20 cellular contexts compared by ENCODE assay signal in genomic region chr1:121418369-121419049, GRCh38.
DNase-seq lines count a peak whose midpoint lies in the region; ATAC-seq and TF ChIP-seq lines count a peak whose summit lies in the region.
"Had no signal": no experiment of that assay in that cellular context is flagged by ENCODE, and none has a peak within 500 bp of the region (broad histone marks: within the 10 kb centered on the region; RNA-seq: fewer than 3 reads in every experiment).

No MANE protein-coding gene starts in this region.

- H3K36me3 ChIP-seq in iPS-15b (ENCODE audit: control insufficient read depth, insufficient read depth, low read length), result no peaks in the 10 kb centered on the region

- no peaks in the 10 kb centered on the region for H3K4me1 ChIP-seq in iPS-15b (ENCODE audit: control insufficient read depth, insufficient read depth, low read length)

- no peak for TF ChIP-seq CTCF in WTC11 (IDR thresholded peaks at IDR 0.05)

- POLR2A ChIA-PET in WTC11 (lab: Charles Lee), result no interaction called here

- H3K9ac ChIP-seq in iPS-15b (ENCODE audit: low read depth, low read length), result no peak overlapping the region

- H3K27me3 Mint-ChIP-seq in stimulated activated naive CD8-positive, alpha-beta T cell treated with anti-CD3 and anti-CD28 coated beads, Interleukin-15, amount 100 ng/mL, for 72 hours, result peaks cover 34% of the 10 kb centered on the region
- no peaks in the 10 kb centered on the region for H3K27me3 Mint-ChIP-seq in WTC11 (ENCODE audit: low read depth)

- peak overlapping the region; percentile 12 to 31 for H3K27ac Mint-ChIP-seq in stimulated activated naive CD8-positive, alpha-beta T cell treated with anti-CD3 and anti-CD28 coated beads, Interleukin-15, amount 100 ng/mL, for 72 hours
- peak overlapping the region; percentile 78 for H3K27ac Mint-ChIP-seq in WTC11
- H3K27ac Mint-ChIP-seq: activated CD4-positive, alpha-beta T cell treated with anti-CD3 and anti-CD28 coated beads, Interleukin-2, amount 10 ng/mL, durations not matched to agents 7 days and 5 days; CD4-positive, alpha-beta T cell; immature natural killer cell; memory B cell; nephron; stimulated activated naive CD8-positive, alpha-beta T cell treated with anti-CD3 and anti-CD28 coated beads, Interleukin-15, Interleukin-2, amounts not matched to agents 100 ng/mL and 50 ng/mL, for 24 hours had no signal

- H3K36me3 Mint-ChIP-seq in WTC11, result no peaks in the 10 kb centered on the region
- H3K36me3 Mint-ChIP-seq: immature natural killer cell had no signal

- no peaks in the 10 kb centered on the region for H3K4me1 Mint-ChIP-seq in stimulated activated naive CD8-positive, alpha-beta T cell treated with anti-CD3 and anti-CD28 coated beads, Interleukin-15, amount 100 ng/mL, for 72 hours
- peaks cover 32% of the 10 kb centered on the region for H3K4me1 Mint-ChIP-seq in WTC11
- H3K4me1 Mint-ChIP-seq: immature natural killer cell had no signal

- H3K4me3 ChIP-seq in iPS-15b (ENCODE audit: low read depth, low read length), result peak overlapping the region; percentile 37

- ATAC-seq in stimulated activated naive CD8-positive, alpha-beta T cell treated with anti-CD3 and anti-CD28 coated beads, Interleukin-15, amount 100 ng/mL, for 72 hours, result no peak
- ATAC-seq in stimulated activated naive CD8-positive, alpha-beta T cell treated with anti-CD3 and anti-CD28 coated beads, Interleukin-15, Interleukin-2, amounts not matched to agents 100 U/mL and 50 U/mL, for 24 hours, result no peak
- peak; percentile 44 for ATAC-seq in WTC11

- CTCF ChIA-PET in WTC11 (lab: Charles Lee), result no interaction called here

- no peaks in the 10 kb centered on the region for H3K27me3 ChIP-seq in iPS-15b (ENCODE audit: control insufficient read depth, insufficient read depth, low read length)

- H3K4me3 Mint-ChIP-seq in stimulated activated naive CD8-positive, alpha-beta T cell treated with anti-CD3 and anti-CD28 coated beads, Interleukin-15, amount 100 ng/mL, for 72 hours, result no peak overlapping the region
- peak overlapping the region; percentile 74 for H3K4me3 Mint-ChIP-seq in WTC11
- H3K4me3 Mint-ChIP-seq: activated CD4-positive, alpha-beta T cell treated with anti-CD3 and anti-CD28 coated beads, Interleukin-2, amount 10 ng/mL, durations not matched to agents 7 days and 5 days; CD4-positive, alpha-beta T cell; immature natural killer cell; memory B cell; nephron; stimulated activated naive CD8-positive, alpha-beta T cell treated with anti-CD3 and anti-CD28 coated beads, Interleukin-15, Interleukin-2, amounts not matched to agents 100 ng/mL and 50 ng/mL, for 24 hours had no signal

- DNase-seq in stimulated activated naive CD8-positive, alpha-beta T cell treated with anti-CD3 and anti-CD28 coated beads, Interleukin-15, amount 100 ng/mL, for 72 hours, result no peak
- DNase-seq in stimulated activated naive CD8-positive, alpha-beta T cell treated with anti-CD3 and anti-CD28 coated beads, Interleukin-15, Interleukin-2, amounts not matched to agents 100 U/mL and 50 U/mL, for 24 hours, result no peak
- peak; percentile 46 for DNase-seq in WTC11 (ENCODE audit: low spot score)
- no peak for DNase-seq in NCI-H1092 treated with DMSO at 0.1 percent for 48 hours (lab: John Stamatoyannopoulos, UW)
- no peak for DNase-seq in stimulated activated CD4-positive, alpha-beta T cell treated with anti-CD3 and anti-CD28 coated beads, Interleukin-12 subunit alpha, Interleukin-12 subunit beta, amount 100 ng/mL, for 4 hours
- DNase-seq in DMS53 (lab: John Stamatoyannopoulos, UW), result no peak
- no peak for DNase-seq in dermis blood vessel endothelial cell
- DNase-seq: ACHN; activated CD4-positive, alpha-beta T cell treated with anti-CD3 and anti-CD28 coated beads, Interleukin-2, amount 10 ng/mL, durations not matched to agents 7 days and 5 days; anterior cingulate cortex; CD4-positive, alpha-beta T cell; DND-41; immature natural killer cell; NCI-H1694; NCI-H446 treated with DMSO at 0.1 percent for 48 hours; SIG-M5 had no signal

- no peaks in the 10 kb centered on the region for H3K9me3 ChIP-seq in iPS-15b (ENCODE audit: control insufficient read depth, insufficient read depth, low read length)

- H3K9me3 Mint-ChIP-seq in stimulated activated naive CD8-positive, alpha-beta T cell treated with anti-CD3 and anti-CD28 coated beads, Interleukin-15, amount 100 ng/mL, for 72 hours, result no peaks in the 10 kb centered on the region
- no peaks in the 10 kb centered on the region for H3K9me3 Mint-ChIP-seq in WTC11
- H3K9me3 Mint-ChIP-seq: activated CD4-positive, alpha-beta T cell treated with anti-CD3 and anti-CD28 coated beads, Interleukin-2, amount 10 ng/mL, durations not matched to agents 7 days and 5 days; CD4-positive, alpha-beta T cell; nephron; stimulated activated naive CD8-positive, alpha-beta T cell treated with anti-CD3 and anti-CD28 coated beads, Interleukin-15, Interleukin-2, amounts not matched to agents 100 ng/mL and 50 ng/mL, for 24 hours had no signal

TF ChIP-seq in WTC11, 78 proteins besides CTCF, POLR2A, EP300 and RAD21:
- TF ChIP-seq, protein P1, sequence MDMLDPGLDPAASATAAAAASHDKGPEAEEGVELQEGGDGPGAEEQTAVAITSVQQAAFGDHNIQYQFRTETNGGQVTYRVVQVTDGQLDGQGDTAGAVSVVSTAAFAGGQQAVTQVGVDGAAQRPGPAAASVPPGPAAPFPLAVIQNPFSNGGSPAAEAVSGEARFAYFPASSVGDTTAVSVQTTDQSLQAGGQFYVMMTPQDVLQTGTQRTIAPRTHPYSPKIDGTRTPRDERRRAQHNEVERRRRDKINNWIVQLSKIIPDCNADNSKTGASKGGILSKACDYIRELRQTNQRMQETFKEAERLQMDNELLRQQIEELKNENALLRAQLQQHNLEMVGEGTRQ (CRISPR knock-in tag; IDR thresholded peaks at IDR 0.05), result no peak
- TF ChIP-seq, protein P2, sequence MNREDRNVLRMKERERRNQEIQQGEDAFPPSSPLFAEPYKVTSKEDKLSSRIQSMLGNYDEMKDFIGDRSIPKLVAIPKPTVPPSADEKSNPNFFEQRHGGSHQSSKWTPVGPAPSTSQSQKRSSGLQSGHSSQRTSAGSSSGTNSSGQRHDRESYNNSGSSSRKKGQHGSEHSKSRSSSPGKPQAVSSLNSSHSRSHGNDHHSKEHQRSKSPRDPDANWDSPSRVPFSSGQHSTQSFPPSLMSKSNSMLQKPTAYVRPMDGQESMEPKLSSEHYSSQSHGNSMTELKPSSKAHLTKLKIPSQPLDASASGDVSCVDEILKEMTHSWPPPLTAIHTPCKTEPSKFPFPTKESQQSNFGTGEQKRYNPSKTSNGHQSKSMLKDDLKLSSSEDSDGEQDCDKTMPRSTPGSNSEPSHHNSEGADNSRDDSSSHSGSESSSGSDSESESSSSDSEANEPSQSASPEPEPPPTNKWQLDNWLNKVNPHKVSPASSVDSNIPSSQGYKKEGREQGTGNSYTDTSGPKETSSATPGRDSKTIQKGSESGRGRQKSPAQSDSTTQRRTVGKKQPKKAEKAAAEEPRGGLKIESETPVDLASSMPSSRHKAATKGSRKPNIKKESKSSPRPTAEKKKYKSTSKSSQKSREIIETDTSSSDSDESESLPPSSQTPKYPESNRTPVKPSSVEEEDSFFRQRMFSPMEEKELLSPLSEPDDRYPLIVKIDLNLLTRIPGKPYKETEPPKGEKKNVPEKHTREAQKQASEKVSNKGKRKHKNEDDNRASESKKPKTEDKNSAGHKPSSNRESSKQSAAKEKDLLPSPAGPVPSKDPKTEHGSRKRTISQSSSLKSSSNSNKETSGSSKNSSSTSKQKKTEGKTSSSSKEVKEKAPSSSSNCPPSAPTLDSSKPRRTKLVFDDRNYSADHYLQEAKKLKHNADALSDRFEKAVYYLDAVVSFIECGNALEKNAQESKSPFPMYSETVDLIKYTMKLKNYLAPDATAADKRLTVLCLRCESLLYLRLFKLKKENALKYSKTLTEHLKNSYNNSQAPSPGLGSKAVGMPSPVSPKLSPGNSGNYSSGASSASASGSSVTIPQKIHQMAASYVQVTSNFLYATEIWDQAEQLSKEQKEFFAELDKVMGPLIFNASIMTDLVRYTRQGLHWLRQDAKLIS (CRISPR knock-in tag; IDR thresholded peaks at IDR 0.05; ENCODE audit: borderline replicate concordance), result no peak
- TF ChIP-seq, protein P3, sequence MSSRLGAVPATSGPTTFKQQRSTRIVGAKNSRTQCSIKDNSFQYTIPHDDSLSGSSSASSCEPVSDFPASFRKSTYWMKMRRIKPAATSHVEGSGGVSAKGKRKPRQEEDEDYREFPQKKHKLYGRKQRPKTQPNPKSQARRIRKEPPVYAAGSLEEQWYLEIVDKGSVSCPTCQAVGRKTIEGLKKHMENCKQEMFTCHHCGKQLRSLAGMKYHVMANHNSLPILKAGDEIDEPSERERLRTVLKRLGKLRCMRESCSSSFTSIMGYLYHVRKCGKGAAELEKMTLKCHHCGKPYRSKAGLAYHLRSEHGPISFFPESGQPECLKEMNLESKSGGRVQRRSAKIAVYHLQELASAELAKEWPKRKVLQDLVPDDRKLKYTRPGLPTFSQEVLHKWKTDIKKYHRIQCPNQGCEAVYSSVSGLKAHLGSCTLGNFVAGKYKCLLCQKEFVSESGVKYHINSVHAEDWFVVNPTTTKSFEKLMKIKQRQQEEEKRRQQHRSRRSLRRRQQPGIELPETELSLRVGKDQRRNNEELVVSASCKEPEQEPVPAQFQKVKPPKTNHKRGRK (CRISPR knock-in tag; IDR thresholded peaks at IDR 0.05; ENCODE audit: borderline replicate concordance), result peak; percentile 92; the same call in 1 of the 2 replicates
